In the genomic region with DNA sequence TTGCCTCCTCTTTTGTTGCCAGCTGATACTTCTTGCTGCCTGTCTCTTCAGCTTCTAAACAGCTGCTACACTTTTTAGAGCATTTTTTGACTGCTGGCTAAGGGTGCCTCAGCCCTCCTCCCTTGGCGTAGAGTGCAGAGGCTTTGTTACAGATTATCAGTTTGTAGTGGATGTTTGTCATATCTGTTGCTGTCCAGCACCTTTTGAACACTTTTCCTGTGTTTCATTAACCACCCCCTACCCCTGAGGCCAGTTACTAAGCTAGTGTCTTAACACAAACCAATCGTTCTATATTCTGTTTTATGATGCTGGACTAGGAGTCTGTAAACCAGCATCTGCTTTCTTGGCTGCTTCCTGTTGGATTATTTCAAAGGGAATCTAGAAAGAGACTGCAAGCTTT, we compare ENCODE assay signal across 16 cellular contexts.
DNase-seq lines count a peak whose midpoint lies in the region; ATAC-seq and TF ChIP-seq lines count a peak whose summit lies in the region.
"Had no signal": no experiment of that assay in that cellular context is flagged by ENCODE, and none has a peak within 500 bp of the region (broad histone marks: within the 10 kb centered on the region; RNA-seq: fewer than 3 reads in every experiment).

No MANE protein-coding gene starts in this region.

- ATAC-seq in GM18861 (IDR thresholded peaks at IDR 0.05; ENCODE audit: unreplicated experiment), result no peak

- no peak overlapping the region for H2BK12ac ChIP-seq in trophoblast cell (ENCODE audit: low read length)

- no peak overlapping the region for H4K12ac ChIP-seq in trophoblast cell (ENCODE audit: low read depth, low read length)

- H3K27ac Mint-ChIP-seq in Caco-2 (ENCODE audit: unreplicated experiment), result peak overlapping the region; percentile 38
- H3K27ac Mint-ChIP-seq: CD4-positive, CD25-positive, alpha-beta regulatory T cell had no signal

- 60% methylated on average over 2 of the region's 2 CpGs for WGBS in esophagus muscularis mucosa
- no CpG with 5 or more reads among the region's 2 CpGs for WGBS in trophoblast cell (ENCODE audit: extremely low coverage, insufficient coverage, insufficient read length)

- H3K27me3 ChIP-seq in Caco-2 (replicated peaks; ENCODE audit: control insufficient read depth, insufficient read depth, low read length) (no peaks in the 10 kb centered on the region), esophagus muscularis mucosa (peaks cover 0 to 7% (median 0%) of the 10 kb centered on the region in 4 donors), trophoblast cell (ENCODE audit: insufficient read depth, low read length) (no peaks in the 10 kb centered on the region)
- H3K27me3 ChIP-seq: BLaER1 treated with 17β-estradiol and CSF1 and Interleukin-3, amounts not matched to agents 10 nM and 100 nM had no signal

- no peak overlapping the region for H2BK120ac ChIP-seq in trophoblast cell (ENCODE audit: insufficient read depth, low read length, poor library complexity)

- H3K79me1 ChIP-seq in trophoblast cell (ENCODE audit: low read length), result no peaks in the 10 kb centered on the region

- H3K36me3 Mint-ChIP-seq in Caco-2 (ENCODE audit: insufficient read depth, unreplicated experiment), result no peaks in the 10 kb centered on the region
- H3K36me3 Mint-ChIP-seq: CD4-positive, CD25-positive, alpha-beta regulatory T cell had no signal

- H3K14ac ChIP-seq in trophoblast cell (ENCODE audit: low read length), result no peak overlapping the region

- H2AFZ ChIP-seq in trophoblast cell (ENCODE audit: insufficient read depth, low read length, poor library complexity), result no peak overlapping the region

- H3K36me3 ChIP-seq in Caco-2 (ENCODE audit: control insufficient read depth, insufficient read depth, low read length), result no peaks in the 10 kb centered on the region
- no peaks in the 10 kb centered on the region for H3K36me3 ChIP-seq in esophagus muscularis mucosa
- H3K36me3 ChIP-seq in trophoblast cell (ENCODE audit: control insufficient read depth in 1 of 2, insufficient read depth in 2 of 2, low read length in 2 of 2), result no peaks in the 10 kb centered on the region
- H3K36me3 ChIP-seq: BLaER1 treated with 17β-estradiol and CSF1 and Interleukin-3, amounts not matched to agents 10 nM and 100 nM; HAP-1 had no signal

- H4K91ac ChIP-seq in trophoblast cell (ENCODE audit: low read depth, low read length), result no peak overlapping the region

- intact Hi-C loops in Caco-2 (cut with micrococcal nuclease; ENCODE audit: unreplicated experiment) (no loop called here), esophagus muscularis mucosa (cut with DNase I) (no loop called here)

- no peak for TF ChIP-seq POLR2A in esophagus muscularis mucosa (IDR thresholded peaks at IDR 0.05; ENCODE audit: low read depth)

- TF ChIP-seq EP300 in esophagus muscularis mucosa (IDR thresholded peaks at IDR 0.05), result no peak

- no TSS peak for BruUV-seq in Caco-2 (replicated peaks; lab: Mats Ljungman, UMichigan)

- no peak overlapping the region for H3K4me2 ChIP-seq in trophoblast cell (ENCODE audit: low read length)
- H3K4me2 ChIP-seq: BLaER1 treated with 17β-estradiol and CSF1 and Interleukin-3, amounts not matched to agents 10 nM and 100 nM had no signal

- peaks cover 19% of the 10 kb centered on the region for H3K4me1 ChIP-seq in Caco-2
- H3K4me1 ChIP-seq in esophagus muscularis mucosa, result no peaks in the 10 kb centered on the region
- H3K4me1 ChIP-seq in trophoblast cell (ENCODE audit: control insufficient read depth in 1 of 2, insufficient read depth in 2 of 2, low read length in 2 of 2), result peaks cover 2 to 3% of the 10 kb centered on the region in 2 experiments
- H3K4me1 ChIP-seq: BLaER1 treated with 17β-estradiol and CSF1 and Interleukin-3, amounts not matched to agents 10 nM and 100 nM; HAP-1 had no signal

- peaks cover 19% of the 10 kb centered on the region for H3K9me3 Mint-ChIP-seq in Caco-2 (ENCODE audit: unreplicated experiment)

- no peaks in the 10 kb centered on the region for H3K27me3 Mint-ChIP-seq in Caco-2 (ENCODE audit: insufficient read depth, unreplicated experiment)
- H3K27me3 Mint-ChIP-seq: CD4-positive, CD25-positive, alpha-beta regulatory T cell had no signal

- no peaks in the 10 kb centered on the region for H3K9me3 ChIP-seq in Caco-2
- no peaks in the 10 kb centered on the region for H3K9me3 ChIP-seq in esophagus muscularis mucosa
- no peaks in the 10 kb centered on the region for H3K9me3 ChIP-seq in trophoblast cell (ENCODE audit: insufficient read depth, low read depth, low read length)
- H3K9me3 ChIP-seq: BLaER1 treated with 17β-estradiol and CSF1 and Interleukin-3, amounts not matched to agents 10 nM and 100 nM; HAP-1 had no signal

- CTCF ChIA-PET in Caco-2 (lab: Charles Lee), result no interaction called here

- H2BK5ac ChIP-seq in trophoblast cell (ENCODE audit: low read depth, low read length, poor library complexity), result no peak overlapping the region

- TF ChIP-seq CTCF in Caco-2 (IDR thresholded peaks at IDR 0.05; ENCODE audit: insufficient read depth in 1 of 2, low read depth in 1 of 2, low read length in 1 of 2, severe bottlenecking in 1 of 2, unreplicated experiment in 1 of 2) (no peak), esophagus muscularis mucosa (IDR thresholded peaks at IDR 0.05) (no peak)

- POLR2A ChIA-PET in Caco-2 (lab: Charles Lee), result no interaction called here

- H2AK5ac ChIP-seq in trophoblast cell (ENCODE audit: low read length), result no peak overlapping the region

- no peak overlapping the region for H3K9ac ChIP-seq in trophoblast cell (ENCODE audit: low read length)
- H3K9ac ChIP-seq: BLaER1 treated with 17β-estradiol and CSF1 and Interleukin-3, amounts not matched to agents 10 nM and 100 nM had no signal

- no peak overlapping the region for H3K4me3 Mint-ChIP-seq in Caco-2 (ENCODE audit: unreplicated experiment)
- H3K4me3 Mint-ChIP-seq: CD4-positive, CD25-positive, alpha-beta regulatory T cell had no signal

- H3K23ac ChIP-seq in trophoblast cell (ENCODE audit: low read length), result no peak overlapping the region

- H3K27ac ChIP-seq in esophagus muscularis mucosa (replicated peaks in 1 of 4), result no peak overlapping the region
- H3K27ac ChIP-seq in trophoblast cell (ENCODE audit: low read depth, low read length), result no peak overlapping the region
- H3K27ac ChIP-seq: BLaER1 treated with 17β-estradiol and CSF1 and Interleukin-3, amounts not matched to agents 10 nM and 100 nM; HL-60 had no signal

- DNase-seq in Caco-2 (no peak), NCI-H524 treated with DMSO at 0.1 percent for 48 hours (lab: John Stamatoyannopoulos, UW) (peak; percentile 89), esophagus muscularis mucosa (ENCODE audit: extremely low spot score) (peak; percentile 70), trophoblast cell (peak; percentile 72 to 80), NCI-H2029 treated with DMSO at 0.1 percent for 48 hours (lab: John Stamatoyannopoulos, UW) (no peak), GOT3 (lab: John Stamatoyannopoulos, UW) (no peak), NCI-H2171 treated with DMSO at 0.1 percent for 48 hours (lab: John Stamatoyannopoulos, UW) (no peak)
- DNase-seq: 8988T; AML-193; Calu3; CD4-positive, CD25-positive, alpha-beta regulatory T cell; DMS 273 treated with DMSO at 0.1 percent for 48 hours had no signal

- no peak overlapping the region for H3K18ac ChIP-seq in trophoblast cell (ENCODE audit: low read length)

- H3K79me2 ChIP-seq in trophoblast cell (ENCODE audit: control insufficient read depth, insufficient read depth, low read length, poor library complexity), result no peaks in the 10 kb centered on the region

- no peak overlapping the region for H4K8ac ChIP-seq in trophoblast cell (ENCODE audit: low read depth, low read length)

- no peak overlapping the region for H3K4ac ChIP-seq in trophoblast cell (ENCODE audit: low read depth, low read length)

- no peak overlapping the region for H3K4me3 ChIP-seq in Caco-2 (ENCODE audit: low read depth, low read length)
- no peak overlapping the region for H3K4me3 ChIP-seq in esophagus muscularis mucosa
- no peak overlapping the region for H3K4me3 ChIP-seq in trophoblast cell (ENCODE audit: low read depth, low read length)
- H3K4me3 ChIP-seq: BLaER1 treated with 17β-estradiol and CSF1 and Interleukin-3, amounts not matched to agents 10 nM and 100 nM; HAP-1 had no signal

- H3K4me1 Mint-ChIP-seq in Caco-2 (ENCODE audit: low read depth, unreplicated experiment), result peaks cover 43% of the 10 kb centered on the region

Comparison
In these comparisons a context has a peak if more than half of its experiments do, and no peak if none do; other contexts are left out.
1. DNase-seq: peak in NCI-H524 treated with DMSO at 0.1 percent for 48 hours (single experiment), esophagus muscularis mucosa (single experiment) and trophoblast cell (2 of 2); none in Caco-2 (0 of 2), NCI-H2029 treated with DMSO at 0.1 percent for 48 hours (single experiment), GOT3 (single experiment) and NCI-H2171 treated with DMSO at 0.1 percent for 48 hours (single experiment).